ENCODE assay signal across 7 cellular contexts in genomic region chr17:17959520-17960361, GRCh38. TPM values are rescaled to one million over a fixed set of nuclear protein-coding genes. Genes with fewer than 3 reads are reported as not detected.
DNase-seq lines count a peak whose midpoint lies in the region; ATAC-seq, FAIRE-seq and TF ChIP-seq lines count a peak whose summit lies in the region.

No MANE protein-coding gene starts in this region.

- H3K36me3 ChIP-seq in GM12878 (ENCODE audit: control insufficient read depth in 2 of 2, insufficient read depth in 2 of 2, low read length in 1 of 2) (no peaks in the 10 kb centered on the region; a peak in 1 of 4 replicates), upper lobe of left lung (peaks cover 0 to 4% (median 0%) of the 10 kb centered on the region in 4 donors)

- TF ChIP-seq POLR2A in GM12878 (IDR thresholded peaks at IDR 0.05; ENCODE audit: low read depth, low read length) (no peak), upper lobe of left lung (IDR thresholded peaks at IDR 0.05) (no peak)

- H3K27me3 ChIP-seq in GM12878 (replicated peaks in 1 of 2; ENCODE audit: control insufficient read depth in 2 of 2, insufficient read depth in 2 of 2, low read length in 1 of 2) (no peaks in the 10 kb centered on the region), upper lobe of left lung (no peaks in the 10 kb centered on the region)

- in situ Hi-C loops in GM12878 (cut with MboI), result no loop called here

- no peak for TF ChIP-seq CTCF in GM12878 (IDR thresholded peaks at IDR 0.05 in 2 of 3, conservative IDR thresholded peaks at IDR 0.05 in 1 of 3; ENCODE audit: control insufficient read depth in 2 of 3, extremely low read depth in 1 of 3, insufficient read depth in 1 of 3, low read depth in 3 of 3, low read length in 3 of 3)
- no peak for TF ChIP-seq CTCF in upper lobe of left lung (IDR thresholded peaks at IDR 0.05)

- peaks cover 23% of the 10 kb centered on the region for H3K4me1 ChIP-seq in GM12878 (ENCODE audit: control insufficient read depth, insufficient read depth, low read length)
- peaks cover 31 to 57% (median 43%) of the 10 kb centered on the region in 4 donors for H3K4me1 ChIP-seq in upper lobe of left lung

- DNase-seq in GM12878 (ENCODE audit: low read depth, low spot score) (peak; percentile 68), medulla oblongata (ENCODE audit: extremely low spot score) (peak; percentile 41), upper lobe of left lung (no peak)

- POLR2A ChIA-PET in GM12878 (lab: Charles Lee), result interaction anchor here (0.6 to 3.8 kb wide), 9 partner anchors 10 to 268 kb away, joined by 3 to 73 read pairs (median 3); partner anchors contain the start of genes DRC3, SREBF1 and TOM1L2

- SMC1A ChIA-PET in GM12878 (lab: Charles Lee; ENCODE audit: uncharacterized antibody, unreplicated experiment), result interaction anchor here (0.6 to 4.1 kb wide), 19 partner anchors 9 to 278 kb away, joined by 3 to 54 read pairs (median 4); partner anchors contain the start of genes DRC3 and TOM1L2

- FAIRE-seq in GM12878 (lab: Jason Lieb, UNC), result peak; percentile 49

- H3K27ac ChIP-seq in GM12878 (ENCODE audit: control insufficient read depth, insufficient read depth) (peak overlapping the region; percentile 63), upper lobe of left lung (peak overlapping the region; percentile 61 to 77 (median 72))

- H3K9me3 ChIP-seq in GM12878 (replicated peaks; ENCODE audit: control insufficient read depth, insufficient read depth, low read length), result no peaks in the 10 kb centered on the region; the same call in 2 of the 3 replicates
- no peaks in the 10 kb centered on the region for H3K9me3 ChIP-seq in upper lobe of left lung

- no peak for TF ChIP-seq RAD21 in GM12878 (IDR thresholded peaks at IDR 0.05; ENCODE audit: insufficient read depth, low read depth, low read length)

- peak overlapping the region; percentile 61 for H3K4me2 ChIP-seq in GM12878 (ENCODE audit: control insufficient read depth, insufficient read depth)

- RAD21 ChIA-PET in GM12878 (lab: Charles Lee; ENCODE audit: unreplicated experiment), result interaction anchor here (0.8 to 4.4 kb wide), 9 partner anchors 9 to 267 kb away, joined by 3 to 33 read pairs (median 6); partner anchors contain the start of genes DRC3 and TOM1L2

- BruUV-seq in GM12878 (replicated peaks; lab: Mats Ljungman, UMichigan), result TSS peak; percentile 58

- CTCF ChIA-PET in GM12878 (lab: Yijun Ruan, JAX), result interaction anchor here (0.7 to 3.1 kb wide), 10 partner anchors 10 to 90 kb away, joined by 3 to 15 read pairs (median 4); partner anchors contain the start of genes DRC3 and TOM1L2

- TF ChIP-seq EP300 in GM12878 (IDR thresholded peaks at IDR 0.05; ENCODE audit: borderline replicate concordance in 1 of 2, control insufficient read depth in 1 of 2, low read depth in 2 of 2, low read length in 2 of 2) (no peak), upper lobe of left lung (IDR thresholded peaks at IDR 0.05) (no peak)

- no peaks in the 10 kb centered on the region; the same call in 1 of the 2 replicates for H3K79me2 ChIP-seq in GM12878 (ENCODE audit: control insufficient read depth, insufficient read depth, low read length)

- ATAC-seq in GM18907 (IDR thresholded peaks at IDR 0.05; ENCODE audit: unreplicated experiment), result peak; percentile 78
- ATAC-seq in HG03196 (IDR thresholded peaks at IDR 0.05; ENCODE audit: unreplicated experiment), result peak; percentile 51
- peak; percentile 85 for ATAC-seq in GM12878
- ATAC-seq in upper lobe of left lung (ENCODE audit: low FRiP score in 2 of 2), result peak in 1 of 2 donors; percentile 46
- ATAC-seq in GM19035 (IDR thresholded peaks at IDR 0.05; ENCODE audit: unreplicated experiment), result no peak
- ATAC-seq in HG02852 (IDR thresholded peaks at IDR 0.05; ENCODE audit: unreplicated experiment), result no peak

- H3K9ac ChIP-seq in GM12878 (ENCODE audit: control insufficient read depth, insufficient read depth, low read length), result peak overlapping the region; percentile 25; the same call in 1 of the 2 replicates

- under 1% methylated on average over 7 of the region's 7 CpGs for WGBS in GM12878 (ENCODE audit: insufficient coverage, insufficient replicate concordance, low lambda C conversion rate, missing lambda C conversion rate)
- 18 to 29% methylated on average over 7 of the region's 7 CpGs for WGBS in upper lobe of left lung, 2 donors

- intact Hi-C loops in GM12878 (cut with micrococcal nuclease; ENCODE audit: unreplicated experiment), result loop anchor here (5.0 kb wide), 1 partner anchor 78 kb away; the partner anchor contains the start of genes ATPAF2 and GID4

- peak overlapping the region; percentile 6; the same call in 1 of the 2 replicates for H3K4me3 ChIP-seq in GM12878
- H3K4me3 ChIP-seq in upper lobe of left lung, result peak overlapping the region in 2 of 4 donors; percentile 10 to 11

- H2AFZ ChIP-seq in GM12878 (ENCODE audit: control insufficient read depth, low read depth, low read length), result peak overlapping the region; percentile 40

- no peaks in the 10 kb centered on the region for H4K20me1 ChIP-seq in GM12878 (ENCODE audit: control insufficient read depth, insufficient read depth)

TF ChIP-seq in GM12878, 131 proteins besides CTCF, POLR2A, EP300 and RAD21 (continues in another document):
- TF ChIP-seq IKZF1 (conservative IDR thresholded peaks at IDR 0.05), result peak; percentile 47
- no peak for TF ChIP-seq ZBTB4 (CRISPR knock-in tag; IDR thresholded peaks at IDR 0.05)
- TF ChIP-seq ATF7 (IDR thresholded peaks at IDR 0.05; ENCODE audit: low read depth), result peak; percentile 50; the same call in 1 of the 2 replicates
- TF ChIP-seq RUNX3 (IDR thresholded peaks at IDR 0.05; ENCODE audit: low read length), result peak; percentile 72
- 0 out of 2 replicates have a peak, but pooled peaks have one; percentile 64 for TF ChIP-seq NBN (IDR thresholded peaks at IDR 0.05)
- no peak for TF ChIP-seq HDAC6 (IDR thresholded peaks at IDR 0.05; ENCODE audit: unreplicated experiment)

RNA-seq across cellular contexts. Expression of gene TOM1L2, which starts 12.5 kb away (rescaled TPM):
- 115 and 119 TPM in 2 replicates for total RNA-seq in GM12878 (2013; cell fraction: nucleolus; rRNA removed)
- total RNA-seq in GM12878 (2014; rRNA removed) (6.2 and 7.0 TPM in 2 replicates), GM12878 (2014; rRNA removed; fragmentation: Illumina TruSeq; extraction: Trizol) (5.2 and 6.4 TPM in 2 replicates), GM12878 (2021) (11.7 and 12.5 TPM in 2 replicates), upper lobe of left lung (100 to 1,000 TPM in 1 of 6 donors, 10 to 100 TPM in 5; 54.2 to 134 (median 72.9) TPM)
- polyA plus RNA-seq in GM12878 (2011; ENCODE audit: low read depth), result 7.0 TPM
- polyA plus RNA-seq in GM12878 (2011; rRNA removed) (11.9 and 19.2 TPM in 2 replicates), GM12878 (2014; fragmentation: Illumina TruSeq; extraction: Trizol) (3.8 and 8.5 TPM in 2 replicates), GM12878 (2014; fragmentation: Nextera tagmentation; extraction: Ambion mirVana) (under 1 TPM; 0.19 to 0.42 TPM), GM12878 (2014; rRNA removed) (8.4 and 9.3 TPM in 2 replicates), GM12878 (2016; fragmentation: Nextera tagmentation; extraction: Ambion mirVana) (10 to 100 TPM in 1 of 2 experiments, 1 to 10 TPM in 1; 7.8 to 11.3 TPM)
- polyA plus RNA-seq in GM12878 (2011; cell fraction: cytosol; rRNA removed), result 13.0 and 13.4 TPM in 2 replicates
- 57.4 and 71.7 TPM in 2 replicates for polyA plus RNA-seq in GM12878 (2011; cell fraction: nucleus; rRNA removed)
- polyA plus RNA-seq in GM12878 (2012), result 8.3 and 8.5 TPM in 2 replicates
- polyA minus RNA-seq in GM12878 (2011; rRNA and poly(A)+ RNA removed), result 28.2 and 32.6 TPM in 2 replicates
- polyA minus RNA-seq in GM12878 (2011; cell fraction: cytosol; rRNA and poly(A)+ RNA removed), result 5.6 and 7.7 TPM in 2 replicates
- 20.1 and 37.3 TPM in 2 replicates for polyA minus RNA-seq in GM12878 (2011; cell fraction: nucleus; rRNA and poly(A)+ RNA removed)

RNA-seq across cellular contexts. Expression of gene DRC3, which starts 12.9 kb away (rescaled TPM):
- total RNA-seq in GM12878 (2013; cell fraction: nucleolus; rRNA removed), result 0.44 and 2.1 TPM in 2 replicates
- total RNA-seq in GM12878 (2014; rRNA removed) (0.28 and 0.38 TPM in 2 replicates), GM12878 (2014; rRNA removed; fragmentation: Illumina TruSeq; extraction: Trizol) (not detected in 2 replicates), GM12878 (2021) (not detected in 2 replicates), upper lobe of left lung (10 to 100 TPM in 4 of 6 donors, 1 to 10 TPM in 2; 1.5 to 46.2 (median 11.4) TPM)
- polyA plus RNA-seq in GM12878 (2011; ENCODE audit: low read depth), result 0.59 TPM
- polyA plus RNA-seq in GM12878 (2011; rRNA removed) (0.13 and 0.34 TPM in 2 replicates), GM12878 (2014; fragmentation: Illumina TruSeq; extraction: Trizol) (0.18 TPM in 1 of 2 replicates, not detected in the other), GM12878 (2014; fragmentation: Nextera tagmentation; extraction: Ambion mirVana) (under 1 TPM; 0.60 to 0.71 TPM), GM12878 (2014; rRNA removed) (not detected in 2 replicates), GM12878 (2016; fragmentation: Nextera tagmentation; extraction: Ambion mirVana) (1 to 10 TPM; 1.9 to 2.3 TPM)
- polyA plus RNA-seq in GM12878 (2011; cell fraction: cytosol; rRNA removed), result 0.03 and 0.15 TPM in 2 replicates
- polyA plus RNA-seq in GM12878 (2011; cell fraction: nucleus; rRNA removed), result 0.44 and 0.60 TPM in 2 replicates
- polyA plus RNA-seq in GM12878 (2012), result 0.74 and 1.1 TPM in 2 replicates
- 0.15 and 0.37 TPM in 2 replicates for polyA minus RNA-seq in GM12878 (2011; rRNA and poly(A)+ RNA removed)
- polyA minus RNA-seq in GM12878 (2011; cell fraction: cytosol; rRNA and poly(A)+ RNA removed), result not detected in 2 replicates
- polyA minus RNA-seq in GM12878 (2011; cell fraction: nucleus; rRNA and poly(A)+ RNA removed), result not detected in 2 replicates

Comparison
In these comparisons a context has a peak if more than half of its experiments do, and no peak if none do; other contexts are left out.
1. ATAC-seq: peak in GM18907 (single experiment), HG03196 (single experiment) and GM12878 (single experiment); none in GM19035 (single experiment) and HG02852 (single experiment).
2. DNase-seq: peak in GM12878 (single experiment) and medulla oblongata (single experiment); none in upper lobe of left lung (0 of 2).